ENCODE assay signal across 13 cellular contexts in genomic region chr3:50050361-50050760, GRCh38. TPM values are rescaled to one million over a fixed set of nuclear protein-coding genes. Genes with fewer than 3 reads are reported as not detected.
DNase-seq lines count a peak whose midpoint lies in the region; ATAC-seq and TF ChIP-seq lines count a peak whose summit lies in the region.
"Had no signal": no experiment of that assay in that cellular context is flagged by ENCODE, and none has a peak within 500 bp of the region (broad histone marks: within the 10 kb centered on the region; RNA-seq: fewer than 3 reads in every experiment).

No MANE protein-coding gene starts in this region.

- H3K27ac ChIP-seq in SJSA1 (peak overlapping the region; percentile 3), fibroblast of lung (ENCODE audit: insufficient read depth, low read length) (peak overlapping the region; percentile 62)

- H3K4me3 ChIP-seq in SJSA1 (no peak overlapping the region), fibroblast of lung (replicated peaks in 1 of 4; ENCODE audit: control extremely low read depth in 1 of 4, insufficient read depth in 1 of 4, low read depth in 3 of 4, low read length in 4 of 4) (no peak overlapping the region)
- H3K4me3 ChIP-seq: HAP-1, heart left ventricle had no signal

- DNase-seq in activated naive CD4-positive, alpha-beta T cell treated with Interleukin-2 at 50 U/mL for 16 hours: no peak
- DNase-seq in SJSA1 (ENCODE audit: low read depth in 1 of 2, low spot score in 2 of 2): peak in 1 of 2 experiments; percentile 25
- DNase-seq in fibroblast of lung (ENCODE audit: low read depth in 2 of 2): peak; percentile 79 to 87
- peak; percentile 71 for DNase-seq in stromal cell of bone marrow (ENCODE audit: low read depth)
- DNase-seq in DMS79 treated with DMSO at 0.1 percent for 48 hours (lab: John Stamatoyannopoulos, UW): no peak
- DNase-seq: BE2C; heart left ventricle; MV-4-11; NK-92 treated with Interleukin-12 subunit alpha and Interleukin-12 subunit beta, amount 100 ng/mL, for 24 hours had no signal

- no peaks in the 10 kb centered on the region for H3K27me3 Mint-ChIP-seq in activated naive CD4-positive, alpha-beta T cell treated with anti-CD3 and anti-CD28 coated beads, Interleukin-2, amount 50 U/mL, for 24 hours

- no peaks in the 10 kb centered on the region for H4K20me1 ChIP-seq in fibroblast of lung (ENCODE audit: control insufficient read depth, extremely low read depth, insufficient read depth, low read length)

- H3K4me1 ChIP-seq in SJSA1 (replicated peaks) (peaks cover 13% of the 10 kb centered on the region), fibroblast of lung (ENCODE audit: control insufficient read depth, extremely low read depth, insufficient read depth, low read length) (peaks cover 10% of the 10 kb centered on the region)
- H3K4me1 ChIP-seq: BE2C had no signal

- H3K9ac ChIP-seq in fibroblast of lung (ENCODE audit: insufficient read depth, low read length): no peak overlapping the region

- H3K27me3 ChIP-seq in SJSA1 (replicated peaks) (no peaks in the 10 kb centered on the region), fibroblast of lung (ENCODE audit: control insufficient read depth, insufficient read depth, low read length) (no peaks in the 10 kb centered on the region)
- H3K27me3 ChIP-seq: BE2C, heart left ventricle had no signal

- H3K9me3 ChIP-seq in SJSA1 (replicated peaks) (no peaks in the 10 kb centered on the region), fibroblast of lung (ENCODE audit: control insufficient read depth, insufficient read depth, low read depth, low read length) (no peaks in the 10 kb centered on the region)
- H3K9me3 ChIP-seq: BE2C, HAP-1, heart left ventricle had no signal

- peaks cover 9% of the 10 kb centered on the region for H3K36me3 Mint-ChIP-seq in activated naive CD4-positive, alpha-beta T cell treated with anti-CD3 and anti-CD28 coated beads, Interleukin-2, amount 50 U/mL, for 24 hours

- H3K36me3 ChIP-seq in SJSA1 (peaks cover 62% of the 10 kb centered on the region), fibroblast of lung (ENCODE audit: control insufficient read depth, insufficient read depth, low read length) (peaks cover 2% of the 10 kb centered on the region)

- peak overlapping the region; percentile 59 for H3K27ac Mint-ChIP-seq in activated naive CD4-positive, alpha-beta T cell treated with anti-CD3 and anti-CD28 coated beads, Interleukin-2, amount 50 U/mL, for 24 hours

- peak overlapping the region; percentile 49 for H3K4me2 ChIP-seq in fibroblast of lung (ENCODE audit: extremely low read depth, insufficient read depth, low read length)

- TF ChIP-seq CTCF in fibroblast of lung (conservative IDR thresholded peaks at IDR 0.05 in 1 of 2, IDR thresholded peaks at IDR 0.05 in 1 of 2; ENCODE audit: low read depth in 1 of 2, low read length in 2 of 2): no peak

- no peak overlapping the region for H3K4me3 Mint-ChIP-seq in activated naive CD4-positive, alpha-beta T cell treated with anti-CD3 and anti-CD28 coated beads, Interleukin-2, amount 50 U/mL, for 24 hours

- ATAC-seq in HG03095 (IDR thresholded peaks at IDR 0.05; ENCODE audit: unreplicated experiment) (no peak), GM21576 (IDR thresholded peaks at IDR 0.05; ENCODE audit: unreplicated experiment) (no peak)
- ATAC-seq: heart left ventricle had no signal

- no peaks in the 10 kb centered on the region for H3K79me2 ChIP-seq in fibroblast of lung (ENCODE audit: control insufficient read depth, insufficient read depth, low read length)

- no peaks in the 10 kb centered on the region for H3K9me3 Mint-ChIP-seq in activated naive CD4-positive, alpha-beta T cell treated with anti-CD3 and anti-CD28 coated beads, Interleukin-2, amount 50 U/mL, for 24 hours

- peaks cover 6% of the 10 kb centered on the region for H3K4me1 Mint-ChIP-seq in activated naive CD4-positive, alpha-beta T cell treated with anti-CD3 and anti-CD28 coated beads, Interleukin-2, amount 50 U/mL, for 24 hours

- no peak overlapping the region for H2AFZ ChIP-seq in fibroblast of lung (ENCODE audit: low read length)

RNA-seq across cellular contexts. Expression of gene RBM5, which starts 38.4 kb away (rescaled TPM):
- 65.3 and 84.6 TPM in 2 replicates for total RNA-seq in SJSA1 (2014; rRNA removed; shearing (Covaris generic))
- total RNA-seq in fibroblast of lung: 156 and 174 TPM in 2 replicates
- 113 and 127 TPM in 2 replicates for polyA plus RNA-seq in fibroblast of lung
- 63.3 and 64.6 TPM in 2 replicates for polyA plus RNA-seq in fibroblast of lung (2012)
- 66.4 and 111 TPM in 2 replicates for polyA minus RNA-seq in fibroblast of lung (ENCODE audit: low replicate concordance)

Comparison
In these comparisons a context has a peak if more than half of its experiments do, and no peak if none do; other contexts are left out.
1. DNase-seq: peak in fibroblast of lung (2 of 2) and stromal cell of bone marrow (single experiment); none in activated naive CD4-positive, alpha-beta T cell treated with Interleukin-2 at 50 U/mL for 16 hours (single experiment) and DMS79 treated with DMSO at 0.1 percent for 48 hours (single experiment).